ENCODE assay signal across 1 cellular context in genomic region chr1:167928457-167928852, GRCh38.
TF ChIP-seq lines count a peak whose summit lies in the region.

No MANE protein-coding gene starts in this region.

TF ChIP-seq in K562, 482 proteins besides CTCF, POLR2A, EP300 and RAD21 (continued from another document and continues in another):
- TF ChIP-seq MGA (IDR thresholded peaks at IDR 0.05) (no peak), THAP7 (CRISPR knock-in tag; IDR thresholded peaks at IDR 0.05) (no peak), SNRNP70 (optimal IDR thresholded peaks at IDR 0.05; ENCODE audit: low read depth, low read length) (no peak), ZNF75A (CRISPR knock-in tag; IDR thresholded peaks at IDR 0.05) (no peak), MTF1 (CRISPR knock-in tag; IDR thresholded peaks at IDR 0.05; ENCODE audit: borderline replicate concordance) (no peak), ZNF57 (CRISPR knock-in tag; IDR thresholded peaks at IDR 0.05) (no peak), NR4A1 (CRISPR knock-in tag; IDR thresholded peaks at IDR 0.05) (no peak), NR4A1 (tag; IDR thresholded peaks at IDR 0.05) (no peak), PATZ1 (CRISPR knock-in tag; IDR thresholded peaks at IDR 0.05; ENCODE audit: borderline replicate concordance) (no peak), HOMEZ (CRISPR knock-in tag; IDR thresholded peaks at IDR 0.05) (no peak), POU5F1 (IDR thresholded peaks at IDR 0.05; ENCODE audit: borderline replicate concordance, low read depth, low read length, partially characterized antibody) (no peak), ZFP30 (CRISPR knock-in tag; IDR thresholded peaks at IDR 0.05; ENCODE audit: borderline replicate concordance) (no peak), XRCC3 (IDR thresholded peaks at IDR 0.05) (no peak), TCF7 (IDR thresholded peaks at IDR 0.05; ENCODE audit: borderline replicate concordance) (no peak), CHAMP1 (IDR thresholded peaks at IDR 0.05) (no peak), HMGXB4 (CRISPR knock-in tag; IDR thresholded peaks at IDR 0.05) (no peak), U2AF2 (optimal IDR thresholded peaks at IDR 0.05; ENCODE audit: low read depth, low read length) (no peak), ZNF436 (CRISPR knock-in tag; IDR thresholded peaks at IDR 0.05) (no peak), ARNT (IDR thresholded peaks at IDR 0.05) (no peak), HDAC1 (IDR thresholded peaks at IDR 0.05) (no peak; a peak in 1 of 4 replicates), ZBTB8A (IDR thresholded peaks at IDR 0.05; ENCODE audit: partially characterized antibody) (no peak), ZNF609 (CRISPR knock-in tag; IDR thresholded peaks at IDR 0.05; ENCODE audit: borderline replicate concordance) (no peak), HINFP (tag; conservative IDR thresholded peaks at IDR 0.05; ENCODE audit: low read depth) (no peak), NCOA2 (IDR thresholded peaks at IDR 0.05; ENCODE audit: partially characterized antibody in 2 of 2) (no peak), LEF1 (IDR thresholded peaks at IDR 0.05) (peak; percentile 49; the same call in 1 of the 2 replicates), ARID2 (IDR thresholded peaks at IDR 0.05) (no peak), NCOR1 (IDR thresholded peaks at IDR 0.05) (no peak), MCM3 (IDR thresholded peaks at IDR 0.05) (no peak), EP400 (IDR thresholded peaks at IDR 0.05) (peak; percentile 51), HDAC3 (IDR thresholded peaks at IDR 0.05; ENCODE audit: borderline replicate concordance, partially characterized antibody) (peak; percentile 39)
